In the genomic region with DNA sequence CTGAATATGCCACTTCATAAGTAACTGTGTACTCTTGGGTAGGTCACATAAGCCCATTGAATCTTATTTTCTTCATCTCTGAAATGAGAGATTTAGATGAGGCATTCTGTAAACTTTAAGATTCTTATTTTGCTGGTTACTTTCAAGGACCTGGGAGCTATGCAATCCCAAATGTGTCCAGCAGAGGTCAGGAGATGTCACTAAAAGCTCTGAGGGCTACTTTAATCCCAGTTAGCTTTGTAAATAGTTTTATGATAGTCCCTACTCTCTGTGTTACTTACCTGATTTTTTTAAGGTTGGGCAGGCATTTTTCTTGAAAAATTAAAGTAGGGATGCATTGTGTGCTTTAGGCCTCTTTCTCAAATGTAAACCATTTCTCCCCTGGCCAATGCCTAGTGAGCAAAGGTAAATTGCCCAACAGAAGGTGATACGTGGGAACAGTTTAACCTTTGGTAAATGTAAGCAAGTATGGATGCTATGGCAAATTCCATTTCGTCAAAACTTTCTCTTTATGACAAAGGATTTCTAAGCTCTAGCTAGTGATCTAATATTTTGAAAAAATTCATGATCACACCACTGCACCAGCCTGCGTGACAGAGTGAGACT, we compare ENCODE assay signal across 8 cellular contexts. TPM values are rescaled to one million over a fixed set of nuclear protein-coding genes. Genes with fewer than 3 reads are reported as not detected.
DNase-seq lines count a peak whose midpoint lies in the region; ATAC-seq, FAIRE-seq and TF ChIP-seq lines count a peak whose summit lies in the region.

No MANE protein-coding gene starts in this region.

- H3K27ac Mint-ChIP-seq in WTC11 = no peak overlapping the region

- FAIRE-seq in GM12891 (lab: Jason Lieb, UNC) (peak; percentile 65), bronchial epithelial cell (lab: Jason Lieb, UNC) (no peak)

- no peaks in the 10 kb centered on the region for H3K36me3 Mint-ChIP-seq in WTC11

- DNase-seq in A172 (ENCODE audit: low spot score) (peak; percentile 73), GM12891 (ENCODE audit: insufficient read length, low spot score) (no peak), NCI-H2196 treated with DMSO at 0.1 percent for 48 hours (lab: John Stamatoyannopoulos, UW; ENCODE audit: unreplicated experiment) (peak; percentile 10), WTC11 (ENCODE audit: low spot score) (peak; percentile 71), bronchial epithelial cell (ENCODE audit: low read depth) (peak; percentile 66), kidney glomerular epithelial cell (lab: John Stamatoyannopoulos, UW) (peak; percentile 72)
- peak; percentile 70 for DNase-seq in stimulated activated CD4-positive, alpha-beta T cell treated with anti-CD3 and anti-CD28 coated beads, Interleukin-4, amount 100 ng/mL, for 1 hour

- POLR2A ChIA-PET in WTC11 (lab: Charles Lee) = no interaction called here

- TF ChIP-seq CTCF in WTC11 (IDR thresholded peaks at IDR 0.05) (peak; percentile 62), bronchial epithelial cell (IDR thresholded peaks at IDR 0.05; ENCODE audit: insufficient read depth, low read length, severe bottlenecking) (peak; percentile 66)

- no peaks in the 10 kb centered on the region for H3K9me3 Mint-ChIP-seq in WTC11

- H3K4me1 Mint-ChIP-seq in WTC11 = peaks cover 7% of the 10 kb centered on the region

- H3K27me3 Mint-ChIP-seq in WTC11 (ENCODE audit: low read depth) = peaks cover 3% of the 10 kb centered on the region; the same call in 1 of the 2 replicates

- H3K27me3 ChIP-seq in bronchial epithelial cell (ENCODE audit: control insufficient read depth, insufficient read depth, low read length) = no peaks in the 10 kb centered on the region

- ATAC-seq in WTC11 (peak; percentile 53), HG02970 (IDR thresholded peaks at IDR 0.05; ENCODE audit: low FRiP score, unreplicated experiment) (no peak)

- TF ChIP-seq POLR2A in GM12891 (IDR thresholded peaks at IDR 0.05; ENCODE audit: low read depth, low read length) = no peak

- CTCF ChIA-PET in WTC11 (lab: Charles Lee) = interaction anchor here (0.5 to 3.8 kb wide), 53 partner anchors 9 to 418 kb away, joined by 3 to 54 read pairs (median 4); partner anchors contain the start of gene WSB1

- no peaks in the 10 kb centered on the region for H3K36me3 ChIP-seq in bronchial epithelial cell (ENCODE audit: control insufficient read depth, insufficient read depth, low read length)

- H3K4me3 ChIP-seq in bronchial epithelial cell (ENCODE audit: low read depth, low read length) = no peak overlapping the region

- H3K4me3 Mint-ChIP-seq in WTC11 = no peak overlapping the region

TF ChIP-seq in GM12891, 5 proteins besides CTCF, POLR2A, EP300 and RAD21:
- TF ChIP-seq POU2F2 (IDR thresholded peaks at IDR 0.05; ENCODE audit: low read depth, low read length) = no peak
- TF ChIP-seq POLR2AphosphoS5 (IDR thresholded peaks at IDR 0.05; ENCODE audit: low read depth, low read length) = no peak
- no peak for TF ChIP-seq PAX5 (IDR thresholded peaks at IDR 0.05; ENCODE audit: insufficient read depth, low read length, severe bottlenecking)
- TF ChIP-seq TAF1 (IDR thresholded peaks at IDR 0.05; ENCODE audit: low read depth, low read length) = no peak
- no peak for TF ChIP-seq SPI1 (IDR thresholded peaks at IDR 0.05; ENCODE audit: low read depth, low read length)

TF ChIP-seq in WTC11, 78 proteins besides CTCF, POLR2A, EP300 and RAD21:
- TF ChIP-seq ZBTB21 (CRISPR knock-in tag; IDR thresholded peaks at IDR 0.05; ENCODE audit: borderline replicate concordance) (no peak), ZNF416 (CRISPR knock-in tag; IDR thresholded peaks at IDR 0.05) (no peak), GRHL2 (CRISPR knock-in tag; IDR thresholded peaks at IDR 0.05; ENCODE audit: insufficient replicate concordance, severe bottlenecking) (no peak), CREB1 (CRISPR knock-in tag; IDR thresholded peaks at IDR 0.05) (no peak), CBFB (CRISPR knock-in tag; IDR thresholded peaks at IDR 0.05; ENCODE audit: low read depth) (no peak), NR3C1 (CRISPR knock-in tag; conservative IDR thresholded peaks at IDR 0.05; ENCODE audit: low read depth) (no peak)
- TF ChIP-seq, protein P1, sequence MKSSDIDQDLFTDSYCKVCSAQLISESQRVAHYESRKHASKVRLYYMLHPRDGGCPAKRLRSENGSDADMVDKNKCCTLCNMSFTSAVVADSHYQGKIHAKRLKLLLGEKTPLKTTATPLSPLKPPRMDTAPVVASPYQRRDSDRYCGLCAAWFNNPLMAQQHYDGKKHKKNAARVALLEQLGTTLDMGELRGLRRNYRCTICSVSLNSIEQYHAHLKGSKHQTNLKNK (CRISPR knock-in tag; IDR thresholded peaks at IDR 0.05) = no peak
- TF ChIP-seq, protein P2, sequence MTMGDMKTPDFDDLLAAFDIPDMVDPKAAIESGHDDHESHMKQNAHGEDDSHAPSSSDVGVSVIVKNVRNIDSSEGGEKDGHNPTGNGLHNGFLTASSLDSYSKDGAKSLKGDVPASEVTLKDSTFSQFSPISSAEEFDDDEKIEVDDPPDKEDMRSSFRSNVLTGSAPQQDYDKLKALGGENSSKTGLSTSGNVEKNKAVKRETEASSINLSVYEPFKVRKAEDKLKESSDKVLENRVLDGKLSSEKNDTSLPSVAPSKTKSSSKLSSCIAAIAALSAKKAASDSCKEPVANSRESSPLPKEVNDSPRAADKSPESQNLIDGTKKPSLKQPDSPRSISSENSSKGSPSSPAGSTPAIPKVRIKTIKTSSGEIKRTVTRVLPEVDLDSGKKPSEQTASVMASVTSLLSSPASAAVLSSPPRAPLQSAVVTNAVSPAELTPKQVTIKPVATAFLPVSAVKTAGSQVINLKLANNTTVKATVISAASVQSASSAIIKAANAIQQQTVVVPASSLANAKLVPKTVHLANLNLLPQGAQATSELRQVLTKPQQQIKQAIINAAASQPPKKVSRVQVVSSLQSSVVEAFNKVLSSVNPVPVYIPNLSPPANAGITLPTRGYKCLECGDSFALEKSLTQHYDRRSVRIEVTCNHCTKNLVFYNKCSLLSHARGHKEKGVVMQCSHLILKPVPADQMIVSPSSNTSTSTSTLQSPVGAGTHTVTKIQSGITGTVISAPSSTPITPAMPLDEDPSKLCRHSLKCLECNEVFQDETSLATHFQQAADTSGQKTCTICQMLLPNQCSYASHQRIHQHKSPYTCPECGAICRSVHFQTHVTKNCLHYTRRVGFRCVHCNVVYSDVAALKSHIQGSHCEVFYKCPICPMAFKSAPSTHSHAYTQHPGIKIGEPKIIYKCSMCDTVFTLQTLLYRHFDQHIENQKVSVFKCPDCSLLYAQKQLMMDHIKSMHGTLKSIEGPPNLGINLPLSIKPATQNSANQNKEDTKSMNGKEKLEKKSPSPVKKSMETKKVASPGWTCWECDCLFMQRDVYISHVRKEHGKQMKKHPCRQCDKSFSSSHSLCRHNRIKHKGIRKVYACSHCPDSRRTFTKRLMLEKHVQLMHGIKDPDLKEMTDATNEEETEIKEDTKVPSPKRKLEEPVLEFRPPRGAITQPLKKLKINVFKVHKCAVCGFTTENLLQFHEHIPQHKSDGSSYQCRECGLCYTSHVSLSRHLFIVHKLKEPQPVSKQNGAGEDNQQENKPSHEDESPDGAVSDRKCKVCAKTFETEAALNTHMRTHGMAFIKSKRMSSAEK (CRISPR knock-in tag; IDR thresholded peaks at IDR 0.05; ENCODE audit: borderline replicate concordance) = no peak
- TF ChIP-seq, protein P3, sequence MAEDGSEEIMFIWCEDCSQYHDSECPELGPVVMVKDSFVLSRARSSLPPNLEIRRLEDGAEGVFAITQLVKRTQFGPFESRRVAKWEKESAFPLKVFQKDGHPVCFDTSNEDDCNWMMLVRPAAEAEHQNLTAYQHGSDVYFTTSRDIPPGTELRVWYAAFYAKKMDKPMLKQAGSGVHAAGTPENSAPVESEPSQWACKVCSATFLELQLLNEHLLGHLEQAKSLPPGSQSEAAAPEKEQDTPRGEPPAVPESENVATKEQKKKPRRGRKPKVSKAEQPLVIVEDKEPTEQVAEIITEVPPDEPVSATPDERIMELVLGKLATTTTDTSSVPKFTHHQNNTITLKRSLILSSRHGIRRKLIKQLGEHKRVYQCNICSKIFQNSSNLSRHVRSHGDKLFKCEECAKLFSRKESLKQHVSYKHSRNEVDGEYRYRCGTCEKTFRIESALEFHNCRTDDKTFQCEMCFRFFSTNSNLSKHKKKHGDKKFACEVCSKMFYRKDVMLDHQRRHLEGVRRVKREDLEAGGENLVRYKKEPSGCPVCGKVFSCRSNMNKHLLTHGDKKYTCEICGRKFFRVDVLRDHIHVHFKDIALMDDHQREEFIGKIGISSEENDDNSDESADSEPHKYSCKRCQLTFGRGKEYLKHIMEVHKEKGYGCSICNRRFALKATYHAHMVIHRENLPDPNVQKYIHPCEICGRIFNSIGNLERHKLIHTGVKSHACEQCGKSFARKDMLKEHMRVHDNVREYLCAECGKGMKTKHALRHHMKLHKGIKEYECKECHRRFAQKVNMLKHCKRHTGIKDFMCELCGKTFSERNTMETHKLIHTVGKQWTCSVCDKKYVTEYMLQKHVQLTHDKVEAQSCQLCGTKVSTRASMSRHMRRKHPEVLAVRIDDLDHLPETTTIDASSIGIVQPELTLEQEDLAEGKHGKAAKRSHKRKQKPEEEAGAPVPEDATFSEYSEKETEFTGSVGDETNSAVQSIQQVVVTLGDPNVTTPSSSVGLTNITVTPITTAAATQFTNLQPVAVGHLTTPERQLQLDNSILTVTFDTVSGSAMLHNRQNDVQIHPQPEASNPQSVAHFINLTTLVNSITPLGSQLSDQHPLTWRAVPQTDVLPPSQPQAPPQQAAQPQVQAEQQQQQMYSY (CRISPR knock-in tag; IDR thresholded peaks at IDR 0.05) = no peak
TF ChIP-seq in WTC11: peak in this region for 0.

RNA-seq across cellular contexts. Expression of gene WSB1, which starts 57.1 kb away (rescaled TPM):
- total RNA-seq in A172 (2014; rRNA removed; shearing (Covaris generic)) = 50.5 and 81.1 TPM in 2 replicates
- 90.2 TPM for polyA plus RNA-seq in GM12891 (2012; ENCODE audit: low read depth, missing spikeins)
- total RNA-seq in WTC11 (2021) (167 to 223 TPM (median 221 TPM) in 3 replicates), bronchial epithelial cell (256 and 308 TPM in 2 replicates)
